In genomic region chr20:45940469-45940868, GRCh38 we compare ENCODE assay signal across 1 cellular context.
TF ChIP-seq lines count a peak whose summit lies in the region.

No MANE protein-coding gene starts in this region.

TF ChIP-seq in HepG2, 621 proteins besides CTCF, POLR2A, EP300 and RAD21:
- TF ChIP-seq BRCA1 (CRISPR knock-in tag; IDR thresholded peaks at IDR 0.05) (no peak), HIVEP1 (CRISPR knock-in tag; IDR thresholded peaks at IDR 0.05) (peak; percentile 35; the same call in 1 of the 2 replicates), ZNF687 (CRISPR knock-in tag; IDR thresholded peaks at IDR 0.05) (peak; percentile 15; the same call in 1 of the 2 replicates), AGO2 (optimal IDR thresholded peaks at IDR 0.05; ENCODE audit: low read depth, low read length) (peak; percentile 55), RBFOX2 (IDR thresholded peaks at IDR 0.05; ENCODE audit: low read depth, low read length) (peak; percentile 51; the same call in 1 of the 2 replicates), MTA3 (CRISPR knock-in tag; IDR thresholded peaks at IDR 0.05) (no peak)
